ENCODE assay signal across 10 cellular contexts in genomic region chr2:53353372-53354111, GRCh38.
DNase-seq lines count a peak whose midpoint lies in the region; ATAC-seq, FAIRE-seq and TF ChIP-seq lines count a peak whose summit lies in the region.
"Had no signal": no experiment of that assay in that cellular context is flagged by ENCODE, and none has a peak within 500 bp of the region (broad histone marks: within the 10 kb centered on the region; RNA-seq: fewer than 3 reads in every experiment).

No MANE protein-coding gene starts in this region.

- no peaks in the 10 kb centered on the region for H3K36me3 ChIP-seq in colonic mucosa
- no peaks in the 10 kb centered on the region for H3K36me3 ChIP-seq in pancreas
- H3K36me3 ChIP-seq in CD8-positive, alpha-beta T cell (ENCODE audit: insufficient read depth, low read length) = no peaks in the 10 kb centered on the region

- no peaks in the 10 kb centered on the region for H3K27me3 ChIP-seq in colonic mucosa
- H3K27me3 ChIP-seq in pancreas = no peaks in the 10 kb centered on the region
- H3K27me3 ChIP-seq in CD8-positive, alpha-beta T cell (ENCODE audit: insufficient read depth, low read length) = no peaks in the 10 kb centered on the region
- H3K27me3 ChIP-seq in CD4-positive, alpha-beta T cell (ENCODE audit: control insufficient read depth, insufficient read depth, low read length) = no peaks in the 10 kb centered on the region

- H3K9ac ChIP-seq in colonic mucosa (ENCODE audit: low read depth in 2 of 2, low read length in 2 of 2) = no peak overlapping the region

- H3K36me3 Mint-ChIP-seq in CD8-positive, alpha-beta T cell = no peaks in the 10 kb centered on the region
- H3K36me3 Mint-ChIP-seq in CD4-positive, alpha-beta T cell (ENCODE audit: low read depth) = no peaks in the 10 kb centered on the region

- no peaks in the 10 kb centered on the region for H3K9me3 ChIP-seq in colonic mucosa
- H3K9me3 ChIP-seq in pancreas = no peaks in the 10 kb centered on the region
- no peaks in the 10 kb centered on the region for H3K9me3 ChIP-seq in CD8-positive, alpha-beta T cell (ENCODE audit: low read length)
- H3K9me3 ChIP-seq in CD4-positive, alpha-beta T cell (ENCODE audit: control insufficient read depth, low read length) = no peaks in the 10 kb centered on the region

- peaks cover 5% of the 10 kb centered on the region for H3K9me3 Mint-ChIP-seq in CD8-positive, alpha-beta T cell
- peaks cover 11% of the 10 kb centered on the region for H3K9me3 Mint-ChIP-seq in CD4-positive, alpha-beta T cell

- H3K4me1 ChIP-seq in colonic mucosa = no peaks in the 10 kb centered on the region
- H3K4me1 ChIP-seq in pancreas = no peaks in the 10 kb centered on the region
- H3K4me1 ChIP-seq in CD8-positive, alpha-beta T cell (ENCODE audit: insufficient read depth, low read length) = no peaks in the 10 kb centered on the region

- peak; percentile 26 for FAIRE-seq in pancreas (lab: Jason Lieb, UNC)
- FAIRE-seq in frontal cortex (lab: Jason Lieb, UNC) = no peak

- TF ChIP-seq CTCF in colonic mucosa (IDR thresholded peaks at IDR 0.05) (no peak), pancreas (IDR thresholded peaks at IDR 0.05) (no peak)
- no peak for TF ChIP-seq CTCF in CD8-positive, alpha-beta T cell (IDR thresholded peaks at IDR 0.05)
- no peak for TF ChIP-seq CTCF in CD4-positive, alpha-beta T cell (IDR thresholded peaks at IDR 0.05)

- no peaks in the 10 kb centered on the region for H3K4me1 Mint-ChIP-seq in CD8-positive, alpha-beta T cell (ENCODE audit: low read depth)
- no peaks in the 10 kb centered on the region for H3K4me1 Mint-ChIP-seq in CD4-positive, alpha-beta T cell (ENCODE audit: low read depth)

- CTCF ChIA-PET in CD8-positive, alpha-beta T cell (lab: Charles Lee) = no interaction called here
- CTCF ChIA-PET in CD4-positive, alpha-beta T cell (lab: Charles Lee) = interaction anchor here (0.6 kb wide), 2 partner anchors 201 to 328 kb away, joined by 3 read pairs; no protein-coding TSS in a partner anchor

- H3K27me3 Mint-ChIP-seq in CD8-positive, alpha-beta T cell (ENCODE audit: low read depth) = no peaks in the 10 kb centered on the region
- H3K27me3 Mint-ChIP-seq in CD4-positive, alpha-beta T cell = no peaks in the 10 kb centered on the region

- H3K27ac Mint-ChIP-seq in CD8-positive, alpha-beta T cell = no peak overlapping the region
- no peak overlapping the region for H3K27ac Mint-ChIP-seq in CD4-positive, alpha-beta T cell
- H3K27ac Mint-ChIP-seq: activated T-helper 1 cell treated with anti-CD3 and anti-CD28 coated beads, Interleukin-12 subunit alpha, Interleukin-12 subunit beta, Interleukin-2, Interleukin-4 antibody, amounts not matched to agents 30 ng/mL and 10 ng/mL and 1 ng/mL, durations not matched to agents 14 hours and 24 hours and 36 hours had no signal

- DNase-seq in H4 (ENCODE audit: low spot score) = peak; percentile 89
- peak; percentile 85 for DNase-seq in NCI-H460 (ENCODE audit: extremely low read depth, low read depth)
- peak; percentile 57 for DNase-seq in colonic mucosa
- no peak for DNase-seq in pancreas
- DNase-seq in CD8-positive, alpha-beta T cell = no peak
- DNase-seq in frontal cortex (ENCODE audit: low spot score in 2 of 2) = no peak
- no peak for DNase-seq in CD4-positive, alpha-beta T cell
- DNase-seq: left cardiac atrium had no signal

- intact Hi-C loops in colonic mucosa (cut with DNase I) = no loop called here
- intact Hi-C loops in pancreas (cut with DNase I) = no loop called here
- intact Hi-C loops in CD8-positive, alpha-beta T cell (cut with DNase I, micrococcal nuclease) = no loop called here
- intact Hi-C loops in CD4-positive, alpha-beta T cell (cut with DNase I, micrococcal nuclease) = no loop called here

- 88 to 89% methylated on average over 5 of the region's 5 CpGs for WGBS in pancreas, 2 donors

- H3K4me3 ChIP-seq in colonic mucosa = no peak overlapping the region
- H3K4me3 ChIP-seq in pancreas = no peak overlapping the region
- no peak overlapping the region for H3K4me3 ChIP-seq in CD8-positive, alpha-beta T cell (ENCODE audit: low read depth, low read length)

- no peak overlapping the region for H3K4me3 Mint-ChIP-seq in CD8-positive, alpha-beta T cell
- H3K4me3 Mint-ChIP-seq in CD4-positive, alpha-beta T cell = no peak overlapping the region
- H3K4me3 Mint-ChIP-seq: activated T-helper 1 cell treated with anti-CD3 and anti-CD28 coated beads, Interleukin-12 subunit alpha, Interleukin-12 subunit beta, Interleukin-2, Interleukin-4 antibody, amounts not matched to agents 30 ng/mL and 10 ng/mL and 1 ng/mL, durations not matched to agents 14 hours and 24 hours and 36 hours had no signal

- H3K27ac ChIP-seq in colonic mucosa (no peak overlapping the region), pancreas (no peak overlapping the region)
- no peak overlapping the region for H3K27ac ChIP-seq in CD8-positive, alpha-beta T cell (ENCODE audit: low read depth, low read length)
- no peak overlapping the region for H3K27ac ChIP-seq in CD4-positive, alpha-beta T cell (ENCODE audit: low read depth, low read length)

- ATAC-seq in pancreas (no peak), GM18502 (IDR thresholded peaks at IDR 0.05; ENCODE audit: poor library complexity, unreplicated experiment) (no peak)
- ATAC-seq in CD8-positive, alpha-beta T cell = no peak
- no peak for ATAC-seq in CD4-positive, alpha-beta T cell (ENCODE audit: poor library complexity)
- ATAC-seq: left cardiac atrium had no signal

- POLR2A ChIA-PET in CD8-positive, alpha-beta T cell (lab: Charles Lee) = no interaction called here
- POLR2A ChIA-PET in CD4-positive, alpha-beta T cell (lab: Charles Lee) = no interaction called here

Comparison
In these comparisons a context has a peak if more than half of its experiments do, and no peak if none do; other contexts are left out.
1. DNase-seq: peak in H4 (single experiment), NCI-H460 (single experiment) and colonic mucosa (single experiment); none in pancreas (0 of 6), CD8-positive, alpha-beta T cell (0 of 7), frontal cortex (0 of 2) and CD4-positive, alpha-beta T cell (0 of 10).